ENCODE assay signal across 15 cellular contexts in the genomic region with DNA sequence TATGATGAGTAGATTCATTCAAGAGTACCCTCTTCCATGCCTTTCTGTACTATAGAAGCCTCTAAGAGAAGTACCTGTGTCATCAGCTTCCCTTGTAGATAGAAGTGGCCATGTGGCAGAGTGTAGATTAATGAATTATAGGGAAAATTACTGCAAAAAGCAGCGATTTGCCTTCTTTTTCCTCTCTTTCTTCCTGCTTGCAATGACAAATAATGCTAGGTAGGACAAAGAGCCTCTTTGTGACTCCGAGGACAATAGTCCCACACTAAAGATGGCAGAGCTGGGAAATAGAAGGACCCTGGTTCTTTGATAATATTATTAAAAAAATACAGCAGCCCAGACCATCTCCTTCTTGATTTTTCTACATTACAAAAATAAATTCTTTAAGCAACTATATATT.
DNase-seq lines count a peak whose midpoint lies in the region; ATAC-seq lines count a peak whose summit lies in the region.
"Had no signal": no experiment of that assay in that cellular context is flagged by ENCODE, and none has a peak within 500 bp of the region (broad histone marks: within the 10 kb centered on the region; RNA-seq: fewer than 3 reads in every experiment).

No MANE protein-coding gene starts in this region.

- ATAC-seq in HG03432 (IDR thresholded peaks at IDR 0.05; ENCODE audit: unreplicated experiment) = no peak
- ATAC-seq: CD8-positive, alpha-beta T cell had no signal

- peak overlapping the region; percentile 67 for H3K27ac ChIP-seq in caudate nucleus (ENCODE audit: low read depth, low read length)
- H3K27ac ChIP-seq in substantia nigra (ENCODE audit: low read depth, low read length, poor library complexity, severe bottlenecking) = peak overlapping the region; percentile 64
- H3K27ac ChIP-seq: HL-60 had no signal

- DNase-seq in Ammon's horn (ENCODE audit: low spot score) = peak; percentile 9
- no peak for DNase-seq in caudate nucleus (lab: John Stamatoyannopoulos, UW)
- DNase-seq in medulla oblongata (ENCODE audit: extremely low spot score) = peak; percentile 55
- peak in 3 of 49 donors; percentile 1 to 42 (median 1) for DNase-seq in substantia nigra (lab: John Stamatoyannopoulos, UW)
- no peak for DNase-seq in AG08395 (ENCODE audit: low spot score)
- no peak for DNase-seq in GDM1 (lab: John Stamatoyannopoulos, UW)
- DNase-seq: 8988T; CD8-positive, alpha-beta T cell; COR-L47; DMS153; DMS79 treated with DMSO at 0.1 percent for 48 hours; EL; GF-D8 had no signal

Comparison
In these comparisons a context has a peak if more than half of its experiments do, and no peak if none do; other contexts are left out.
1. DNase-seq: peak in Ammon's horn (single experiment) and medulla oblongata (single experiment); none in caudate nucleus (0 of 61), AG08395 (single experiment) and GDM1 (single experiment).